In the genomic region with DNA sequence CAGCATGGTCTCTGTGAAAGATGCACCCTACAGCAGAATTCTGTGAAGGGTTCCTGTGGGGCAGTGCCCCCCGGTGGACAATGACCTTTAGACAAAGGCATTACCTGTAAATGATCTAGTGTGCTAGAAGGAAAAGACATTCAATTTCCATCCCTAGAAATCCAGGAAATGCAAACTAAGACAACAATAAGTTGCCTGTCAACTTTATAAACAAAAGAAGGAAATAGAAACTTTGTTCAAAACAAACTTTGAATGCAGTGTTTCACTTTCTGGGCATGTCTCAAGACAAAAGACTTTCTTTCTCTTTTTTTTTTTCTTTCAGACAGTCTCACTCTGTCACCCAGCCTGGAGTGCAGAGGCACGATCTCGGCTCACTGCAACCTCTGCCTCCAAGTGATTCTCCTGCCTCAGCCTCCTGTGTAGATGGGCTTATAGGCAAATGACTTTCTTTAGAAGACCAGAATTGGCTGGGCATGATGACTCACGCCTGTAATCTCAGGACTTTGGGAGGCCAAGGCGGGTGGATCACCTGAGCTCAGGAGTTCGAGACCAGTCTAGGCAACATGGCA, we compare ENCODE assay signal across 12 cellular contexts. TPM values are rescaled to one million over a fixed set of nuclear protein-coding genes. Genes with fewer than 3 reads are reported as not detected.
DNase-seq lines count a peak whose midpoint lies in the region; ATAC-seq and TF ChIP-seq lines count a peak whose summit lies in the region.
"Had no signal": no experiment of that assay in that cellular context is flagged by ENCODE, and none has a peak within 500 bp of the region (broad histone marks: within the 10 kb centered on the region; RNA-seq: fewer than 3 reads in every experiment).

No MANE protein-coding gene starts in this region.

- H3K27ac Mint-ChIP-seq in T-helper 17 cell: peak overlapping the region; percentile 80
- H3K27ac Mint-ChIP-seq: brain had no signal

- H3K4me3 Mint-ChIP-seq in T-helper 17 cell: no peak overlapping the region
- H3K4me3 Mint-ChIP-seq: brain had no signal

- 55% methylated on average over 6 of the region's 6 CpGs for WGBS in hepatocyte (ENCODE audit: low lambda C conversion rate, missing lambda C conversion rate)

- no peaks in the 10 kb centered on the region for H3K4me1 ChIP-seq in DND-41 (ENCODE audit: insufficient read depth, low read length)
- no peaks in the 10 kb centered on the region for H3K4me1 ChIP-seq in hepatocyte (ENCODE audit: insufficient read depth)
- H3K4me1 ChIP-seq in gastrocnemius medialis: no peaks in the 10 kb centered on the region

- no peaks in the 10 kb centered on the region for H3K9me2 ChIP-seq in hepatocyte (replicated peaks; ENCODE audit: insufficient read depth)

- in situ Hi-C loops in gastrocnemius medialis (cut with MboI; ENCODE audit: low sequenced_read_pairs in 4 of 4): loop anchor here in 1 of 4 donors (25.0 kb wide), 1 partner anchor 232 kb away; the partner anchor contains the start of gene PLAUR

- TF ChIP-seq CTCF in DND-41 (IDR thresholded peaks at IDR 0.05; ENCODE audit: borderline replicate concordance, extremely low read depth, low read length, poor library complexity, severe bottlenecking) (peak; percentile 45), hepatocyte (IDR thresholded peaks at IDR 0.05; ENCODE audit: poor library complexity) (no peak), gastrocnemius medialis (IDR thresholded peaks at IDR 0.05 in 4 of 5, conservative IDR thresholded peaks at IDR 0.05 in 1 of 5) (no peak)

- H3K4me2 ChIP-seq in DND-41 (ENCODE audit: insufficient read depth, low read length) (no peak overlapping the region), hepatocyte (no peak overlapping the region)

- no peak overlapping the region for H2AFZ ChIP-seq in DND-41 (ENCODE audit: low read depth, low read length)
- no peak overlapping the region for H2AFZ ChIP-seq in hepatocyte

- no peaks in the 10 kb centered on the region for H3K27me3 ChIP-seq in DND-41 (ENCODE audit: insufficient read depth, low read length, poor library complexity)
- H3K27me3 ChIP-seq in hepatocyte: no peaks in the 10 kb centered on the region
- H3K27me3 ChIP-seq in gastrocnemius medialis: no peaks in the 10 kb centered on the region

- H3K36me3 Mint-ChIP-seq in T-helper 17 cell (ENCODE audit: low read depth): no peaks in the 10 kb centered on the region
- H3K36me3 Mint-ChIP-seq: brain had no signal

- DNase-seq in DND-41: no peak
- no peak for DNase-seq in T-helper 17 cell
- DNase-seq in hepatocyte (ENCODE audit: low spot score): peak; percentile 31
- DNase-seq in anterior cingulate cortex (lab: John Stamatoyannopoulos, UW): no peak
- DNase-seq in HuH-7 (ENCODE audit: low spot score): no peak
- DNase-seq in HuH-7.5 (ENCODE audit: low spot score): no peak
- DNase-seq in gastrocnemius medialis: no peak
- DNase-seq: activated CD4-positive, alpha-beta T cell treated with anti-CD3 and anti-CD28 coated beads for 1 hour; stimulated activated CD4-positive, alpha-beta T cell treated with anti-CD3 and anti-CD28 coated beads, Interleukin-2, amount 100 ng/mL, for 24 hours had no signal

- ATAC-seq in DND-41 (ENCODE audit: insufficient read depth, low read depth) (no peak), GM21381 (IDR thresholded peaks at IDR 0.05; ENCODE audit: unreplicated experiment) (peak; percentile 55), T-helper 17 cell (no peak), gastrocnemius medialis (no peak)

- H3K27ac ChIP-seq in DND-41 (ENCODE audit: low read length) (no peak overlapping the region), hepatocyte (peak overlapping the region; percentile 35), gastrocnemius medialis (no peak overlapping the region)

- H3K36me3 ChIP-seq in DND-41 (ENCODE audit: insufficient read depth, low read length): no peaks in the 10 kb centered on the region
- no peaks in the 10 kb centered on the region for H3K36me3 ChIP-seq in hepatocyte (replicated peaks; ENCODE audit: insufficient read depth, low read depth)
- H3K36me3 ChIP-seq in gastrocnemius medialis: no peaks in the 10 kb centered on the region

- H4K20me1 ChIP-seq in DND-41 (ENCODE audit: insufficient read depth, low read length) (no peaks in the 10 kb centered on the region), hepatocyte (ENCODE audit: insufficient read depth, poor library complexity, severe bottlenecking) (no peaks in the 10 kb centered on the region)

- H3K79me2 ChIP-seq in DND-41 (ENCODE audit: insufficient read depth, low read length) (no peaks in the 10 kb centered on the region), hepatocyte (no peaks in the 10 kb centered on the region)

- H3K4me3 ChIP-seq in DND-41 (ENCODE audit: low read depth in 1 of 2, low read length in 2 of 2) (no peak overlapping the region), hepatocyte (no peak overlapping the region), gastrocnemius medialis (no peak overlapping the region)

- H3K9me3 ChIP-seq in DND-41 (ENCODE audit: insufficient read depth, low read length, severe bottlenecking) (no peaks in the 10 kb centered on the region), T-helper 17 cell (ENCODE audit: control insufficient read depth, low read length, poor library complexity, severe bottlenecking) (no peaks in the 10 kb centered on the region), hepatocyte (ENCODE audit: low read depth) (no peaks in the 10 kb centered on the region), gastrocnemius medialis (no peaks in the 10 kb centered on the region)

- TF ChIP-seq POLR2A in gastrocnemius medialis (IDR thresholded peaks at IDR 0.05): no peak

- H3K9ac ChIP-seq in DND-41 (ENCODE audit: low read depth, low read length): no peak overlapping the region

- intact Hi-C loops in gastrocnemius medialis (cut with DNase I; ENCODE audit: low total_unique reads): no loop called here

- no peaks in the 10 kb centered on the region for H3K27me3 Mint-ChIP-seq in T-helper 17 cell

- H3K4me1 Mint-ChIP-seq in T-helper 17 cell: peaks cover 18% of the 10 kb centered on the region

RNA-seq across cellular contexts. Expression of gene TEX101, which starts 15.5 kb away (rescaled TPM):
- total RNA-seq in T-helper 17 cell: not detected
- total RNA-seq in hepatocyte: not detected in 2 replicates
- not detected in 2 replicates for polyA plus RNA-seq in hepatocyte
- not detected for total RNA-seq in gastrocnemius medialis
- total RNA-seq: myocyte had no signal

RNA-seq across cellular contexts. Expression of gene LYPD3, which starts 35.2 kb away (rescaled TPM):
- total RNA-seq in T-helper 17 cell (1 to 10 TPM; 5.1 to 7.4 TPM), hepatocyte (4.6 and 4.8 TPM in 2 replicates), gastrocnemius medialis (not detected)
- polyA plus RNA-seq in hepatocyte: 13.2 and 13.5 TPM in 2 replicates
